In the genomic region with DNA sequence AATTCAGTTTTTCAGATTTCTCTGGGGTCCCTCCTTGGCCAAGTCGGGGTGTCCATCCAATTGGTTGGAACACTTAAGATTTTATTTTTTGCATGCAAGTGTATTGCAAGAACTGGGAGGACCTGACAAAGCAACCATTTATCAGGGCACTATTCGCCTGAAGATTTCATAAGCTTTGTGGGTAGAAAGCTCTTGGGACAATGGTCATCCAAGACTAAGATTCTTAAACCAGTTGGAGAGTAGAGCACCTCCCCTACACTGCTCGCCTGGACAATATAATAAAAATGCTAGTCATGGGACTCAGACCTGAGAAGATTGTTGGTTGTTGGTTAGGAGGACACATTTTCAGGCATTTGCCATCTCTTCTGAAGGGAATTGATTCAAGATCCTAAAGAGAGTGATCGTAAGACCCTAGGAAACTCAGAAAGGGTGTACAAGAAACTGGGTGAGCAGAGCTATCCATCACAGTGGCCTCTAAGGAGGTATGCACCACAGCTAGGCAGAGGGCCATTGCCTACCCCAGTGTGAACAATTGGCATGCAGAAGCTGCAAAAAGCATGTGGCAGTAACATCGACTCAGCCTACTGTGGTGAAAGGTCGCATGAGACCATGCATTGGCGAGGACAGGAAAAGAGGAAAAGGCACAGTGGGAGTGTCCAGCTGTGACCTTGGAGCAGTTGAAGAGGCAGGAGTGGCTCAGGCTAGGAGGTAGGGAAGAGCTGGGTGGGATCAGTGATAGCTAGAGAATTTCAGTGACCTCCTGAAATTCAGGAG, we compare ENCODE assay signal across 17 cellular contexts.
DNase-seq lines count a peak whose midpoint lies in the region; ATAC-seq and TF ChIP-seq lines count a peak whose summit lies in the region.
"Had no signal": no experiment of that assay in that cellular context is flagged by ENCODE, and none has a peak within 500 bp of the region (broad histone marks: within the 10 kb centered on the region; RNA-seq: fewer than 3 reads in every experiment).

No MANE protein-coding gene starts in this region.

- H3K4ac ChIP-seq in H9 (ENCODE audit: low read depth, low read length), result no peak overlapping the region

- no peak overlapping the region for H4K5ac ChIP-seq in H9 (ENCODE audit: insufficient read length, low read depth, low read length)

- H3K4me3 ChIP-seq in DOHH2 (ENCODE audit: low read length) (no peak overlapping the region), neural progenitor cell (no peak overlapping the region), H7 (ENCODE audit: insufficient read depth, low read depth, low read length) (no peak overlapping the region)
- H3K4me3 ChIP-seq: A549 had no signal

- no peak overlapping the region for H2BK5ac ChIP-seq in H9 (ENCODE audit: insufficient read length, low read length)

- no peak overlapping the region for H3K23ac ChIP-seq in H9 (ENCODE audit: insufficient read length, low read depth, low read length)

- H3K23me2 ChIP-seq in H9 (ENCODE audit: insufficient read length, low read depth, low read length, poor library complexity, severe bottlenecking), result no peaks in the 10 kb centered on the region

- H3K9me3 Mint-ChIP-seq in H9 (no peaks in the 10 kb centered on the region; a peak in 2 of 5 replicates), neural progenitor cell (peaks cover 8% of the 10 kb centered on the region)

- no peaks in the 10 kb centered on the region for H3K36me3 ChIP-seq in DOHH2 (ENCODE audit: control insufficient read depth, low read length)
- no peaks in the 10 kb centered on the region for H3K36me3 ChIP-seq in neural progenitor cell
- no peaks in the 10 kb centered on the region for H3K36me3 ChIP-seq in H7 (replicated peaks; ENCODE audit: control insufficient read depth, insufficient read depth, low read length)
- H3K36me3 ChIP-seq: BE2C had no signal

- H4K20me1 ChIP-seq in DOHH2 (ENCODE audit: control insufficient read depth, insufficient read depth, low read depth, low read length), result no peaks in the 10 kb centered on the region
- H4K20me1 ChIP-seq in H9 (ENCODE audit: control insufficient read depth, insufficient read depth, insufficient read length), result no peaks in the 10 kb centered on the region
- no peaks in the 10 kb centered on the region for H4K20me1 ChIP-seq in neural progenitor cell (ENCODE audit: low read depth)

- H3K9me2 ChIP-seq in DOHH2 (replicated peaks; ENCODE audit: control insufficient read depth, low read length), result no peaks in the 10 kb centered on the region

- peaks cover 9% of the 10 kb centered on the region for H3F3A ChIP-seq in DOHH2 (ENCODE audit: control insufficient read depth, insufficient read depth)
- no peaks in the 10 kb centered on the region for H3F3A ChIP-seq in neural progenitor cell (ENCODE audit: low read depth)

- H3K4me2 ChIP-seq in DOHH2 (ENCODE audit: low read length) (no peak overlapping the region), H9 (ENCODE audit: insufficient read depth, insufficient read length, low read length) (no peak overlapping the region), neural progenitor cell (no peak overlapping the region)
- H3K4me2 ChIP-seq: A549 had no signal

- H3K79me2 ChIP-seq in DOHH2 (ENCODE audit: control insufficient read depth, low read length), result no peaks in the 10 kb centered on the region
- no peaks in the 10 kb centered on the region for H3K79me2 ChIP-seq in H9 (ENCODE audit: insufficient read depth, low read length)
- H3K79me2 ChIP-seq in neural progenitor cell (ENCODE audit: low read depth), result no peaks in the 10 kb centered on the region

- H2BK12ac ChIP-seq in H9 (ENCODE audit: insufficient read length, low read depth, low read length), result no peak overlapping the region

- H4K91ac ChIP-seq in H9 (ENCODE audit: insufficient read length, low read depth, low read length), result no peak overlapping the region

- H3K4me1 Mint-ChIP-seq in H9 (peaks cover 0 to 4% of the 10 kb centered on the region in 2 experiments; a peak in 1 of 4 replicates), neural progenitor cell (peaks cover 17% of the 10 kb centered on the region)
- H3K4me1 Mint-ChIP-seq: CD4-positive, alpha-beta memory T cell had no signal

- H3K27me3 Mint-ChIP-seq in H9 (ENCODE audit: low read depth) (peaks cover 3% of the 10 kb centered on the region; the same call in 1 of the 2 replicates), neural progenitor cell (ENCODE audit: insufficient read depth, low read depth) (peaks cover 8% of the 10 kb centered on the region)
- H3K27me3 Mint-ChIP-seq: CD4-positive, alpha-beta memory T cell had no signal

- TF ChIP-seq CTCF in DOHH2 (IDR thresholded peaks at IDR 0.05; ENCODE audit: low read depth, low read length, poor library complexity, severe bottlenecking) (no peak), H9 (conservative IDR thresholded peaks at IDR 0.05) (no peak), neural progenitor cell (IDR thresholded peaks at IDR 0.05) (no peak)

- H3K4me3 Mint-ChIP-seq in H9, result no peak overlapping the region
- H3K4me3 Mint-ChIP-seq in neural progenitor cell, result no peak overlapping the region
- H3K4me3 Mint-ChIP-seq: CD4-positive, alpha-beta memory T cell had no signal

- H2AFZ ChIP-seq in H9 (ENCODE audit: low read length) (no peak overlapping the region), neural progenitor cell (replicated peaks) (no peak overlapping the region)

- peak overlapping the region in 2 of 3 experiments; percentile 6 to 18; a peak in 3 of 7 replicates for H3K27ac Mint-ChIP-seq in H9
- H3K27ac Mint-ChIP-seq in neural progenitor cell, result peak overlapping the region; percentile 65
- H3K27ac Mint-ChIP-seq: CD4-positive, alpha-beta memory T cell had no signal

- H3K27ac ChIP-seq in DOHH2 (ENCODE audit: low read depth, low read length) (peak overlapping the region; percentile 75; the same call in 1 of the 2 replicates), H9 (ENCODE audit: insufficient read length, low read depth, low read length) (no peak overlapping the region), neural progenitor cell (no peak overlapping the region)
- H3K27ac ChIP-seq: A549, C4-2B had no signal

- no peak for DNase-seq in H9
- DNase-seq in NCI-H69 (lab: John Stamatoyannopoulos, UW), result peak; percentile 4
- DNase-seq in neural progenitor cell (ENCODE audit: low spot score), result no peak
- DNase-seq in mesenteric fat pad (ENCODE audit: low spot score), result no peak
- no peak for DNase-seq in H7
- DNase-seq: BE2C; CD4-positive, alpha-beta memory T cell; DMS79; EL; GDM1; GOT3 had no signal

- no peak overlapping the region for H2BK120ac ChIP-seq in H9 (ENCODE audit: low read depth, low read length, poor library complexity, severe bottlenecking)

- H3K79me1 ChIP-seq in H9 (ENCODE audit: insufficient read depth, low read depth, low read length, poor library complexity, severe bottlenecking), result no peaks in the 10 kb centered on the region

- H3K14ac ChIP-seq in H9 (ENCODE audit: insufficient read depth, low read length), result no peak overlapping the region; the same call in 1 of the 2 replicates

- WGBS in H9 (ENCODE audit: extremely low coverage, insufficient read length, low lambda C conversion rate), result no CpG with 5 or more reads among the region's 7 CpGs

- ATAC-seq in HG02588 (IDR thresholded peaks at IDR 0.05; ENCODE audit: unreplicated experiment), result no peak
- ATAC-seq in HG02884 (IDR thresholded peaks at IDR 0.05; ENCODE audit: unreplicated experiment), result no peak
- ATAC-seq: A549, HCT116 had no signal

- H3K9me3 ChIP-seq in DOHH2 (ENCODE audit: control insufficient read depth, insufficient read depth, low read length) (no peaks in the 10 kb centered on the region), H9 (ENCODE audit: control insufficient read depth, low read depth, low read length) (no peaks in the 10 kb centered on the region), neural progenitor cell (ENCODE audit: low read depth) (no peaks in the 10 kb centered on the region)
- H3K9me3 ChIP-seq: A549, BE2C had no signal

- peaks cover 28% of the 10 kb centered on the region for H3K4me1 ChIP-seq in DOHH2 (ENCODE audit: control insufficient read depth, low read length)
- no peaks in the 10 kb centered on the region; the same call in 1 of the 2 replicates for H3K4me1 ChIP-seq in H9 (ENCODE audit: insufficient read depth, low read length)
- no peaks in the 10 kb centered on the region for H3K4me1 ChIP-seq in neural progenitor cell
- H3K4me1 ChIP-seq: A549, BE2C had no signal

- no peak overlapping the region for H4K8ac ChIP-seq in H9 (replicated peaks; ENCODE audit: insufficient read length, low read depth, low read length)

- H3K9ac ChIP-seq in H9 (ENCODE audit: extremely low read depth, insufficient read length, low read length) (no peak overlapping the region), neural progenitor cell (no peak overlapping the region)

- H3T11ph ChIP-seq in H9 (ENCODE audit: low read length), result no peak overlapping the region

- H2BK15ac ChIP-seq in H9 (ENCODE audit: low read depth, low read length), result no peak overlapping the region

- H3K36me3 Mint-ChIP-seq in H9 (ENCODE audit: insufficient read depth in 1 of 3, low read depth in 3 of 3), result no peaks in the 10 kb centered on the region; a peak in 2 of 7 replicates
- H3K36me3 Mint-ChIP-seq in neural progenitor cell, result no peaks in the 10 kb centered on the region

- H2BK20ac ChIP-seq in H9 (ENCODE audit: low read depth, low read length, poor library complexity, severe bottlenecking), result no peak overlapping the region

- H3K56ac ChIP-seq in H9 (ENCODE audit: insufficient read length, low read depth, low read length), result no peak overlapping the region

- H2AK5ac ChIP-seq in H9 (ENCODE audit: insufficient read length, low read length), result no peak overlapping the region

- H3K18ac ChIP-seq in H9 (ENCODE audit: insufficient read length, low read depth, low read length), result no peak overlapping the region

- H3K27me3 ChIP-seq in DOHH2 (ENCODE audit: control insufficient read depth, low read length), result no peaks in the 10 kb centered on the region
- H3K27me3 ChIP-seq in H9 (ENCODE audit: insufficient read depth, low read length), result no peaks in the 10 kb centered on the region
- no peaks in the 10 kb centered on the region for H3K27me3 ChIP-seq in neural progenitor cell
- no peaks in the 10 kb centered on the region for H3K27me3 ChIP-seq in H7 (ENCODE audit: control insufficient read depth, insufficient read depth, low read length)
- H3K27me3 ChIP-seq: BE2C had no signal
